In the genomic region with DNA sequence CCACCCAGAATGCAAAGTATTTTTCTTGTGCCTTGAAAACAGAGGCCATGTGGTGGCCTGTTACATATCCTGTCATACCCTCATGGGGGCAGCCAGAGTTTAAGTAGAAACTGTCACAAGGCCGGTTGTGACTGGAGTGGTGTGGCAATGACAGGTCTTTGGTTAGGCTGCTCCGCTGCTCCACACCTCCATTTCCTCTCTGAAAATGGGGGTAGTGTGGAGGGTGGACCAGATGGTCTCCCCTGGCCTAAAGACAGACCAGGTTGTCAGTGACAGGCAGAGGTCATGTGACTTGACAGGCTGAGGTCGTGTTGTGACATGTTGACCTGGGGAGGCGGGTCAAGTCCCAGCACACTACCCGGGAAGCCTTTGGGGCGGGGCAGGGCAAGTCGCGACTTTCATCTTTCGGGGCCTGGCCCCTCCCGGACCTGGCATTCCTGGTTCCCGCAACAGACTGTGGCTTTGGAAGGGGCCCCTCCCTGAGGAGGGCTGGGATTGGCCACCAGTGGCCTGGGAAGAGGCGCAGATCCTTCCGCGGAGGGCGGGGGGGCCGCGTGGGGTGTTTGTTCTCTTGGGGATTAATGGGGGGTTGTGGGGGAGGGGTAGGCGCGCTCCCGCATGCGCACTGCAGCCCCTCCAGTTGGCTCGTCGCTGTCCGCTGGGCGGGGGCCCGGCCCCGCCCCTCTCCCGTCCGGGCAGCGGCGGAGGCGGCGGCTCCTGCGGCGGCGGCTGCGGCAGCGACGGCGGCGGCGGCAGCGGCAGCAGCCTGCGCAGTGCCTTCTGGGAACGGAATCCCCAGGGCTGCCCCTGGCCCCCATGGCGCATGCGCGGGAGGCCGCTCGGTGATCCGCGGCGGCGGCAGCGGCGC, we compare ENCODE assay signal across 8 cellular contexts. TPM values are rescaled to one million over a fixed set of nuclear protein-coding genes. Genes with fewer than 3 reads are reported as not detected.
A peak's percentile ranks its signal among the peaks of the same experiment; 100 is the strongest.
DNase-seq lines count a peak whose midpoint lies in the region; ATAC-seq and TF ChIP-seq lines count a peak whose summit lies in the region.

A gene with protein sequence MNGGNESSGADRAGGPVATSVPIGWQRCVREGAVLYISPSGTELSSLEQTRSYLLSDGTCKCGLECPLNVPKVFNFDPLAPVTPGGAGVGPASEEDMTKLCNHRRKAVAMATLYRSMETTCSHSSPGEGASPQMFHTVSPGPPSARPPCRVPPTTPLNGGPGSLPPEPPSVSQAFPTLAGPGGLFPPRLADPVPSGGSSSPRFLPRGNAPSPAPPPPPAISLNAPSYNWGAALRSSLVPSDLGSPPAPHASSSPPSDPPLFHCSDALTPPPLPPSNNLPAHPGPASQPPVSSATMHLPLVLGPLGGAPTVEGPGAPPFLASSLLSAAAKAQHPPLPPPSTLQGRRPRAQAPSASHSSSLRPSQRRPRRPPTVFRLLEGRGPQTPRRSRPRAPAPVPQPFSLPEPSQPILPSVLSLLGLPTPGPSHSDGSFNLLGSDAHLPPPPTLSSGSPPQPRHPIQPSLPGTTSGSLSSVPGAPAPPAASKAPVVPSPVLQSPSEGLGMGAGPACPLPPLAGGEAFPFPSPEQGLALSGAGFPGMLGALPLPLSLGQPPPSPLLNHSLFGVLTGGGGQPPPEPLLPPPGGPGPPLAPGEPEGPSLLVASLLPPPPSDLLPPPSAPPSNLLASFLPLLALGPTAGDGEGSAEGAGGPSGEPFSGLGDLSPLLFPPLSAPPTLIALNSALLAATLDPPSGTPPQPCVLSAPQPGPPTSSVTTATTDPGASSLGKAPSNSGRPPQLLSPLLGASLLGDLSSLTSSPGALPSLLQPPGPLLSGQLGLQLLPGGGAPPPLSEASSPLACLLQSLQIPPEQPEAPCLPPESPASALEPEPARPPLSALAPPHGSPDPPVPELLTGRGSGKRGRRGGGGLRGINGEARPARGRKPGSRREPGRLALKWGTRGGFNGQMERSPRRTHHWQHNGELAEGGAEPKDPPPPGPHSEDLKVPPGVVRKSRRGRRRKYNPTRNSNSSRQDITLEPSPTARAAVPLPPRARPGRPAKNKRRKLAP (plus strand): TSS at position 806 of the 868 bp plus-strand sequence. CDS start 1,480 bp downstream, outside the sequence.

- no peaks in the 10 kb centered on the region for H3K27me3 ChIP-seq in NT2/D1 (ENCODE audit: insufficient read depth, insufficient read length)
- no peaks in the 10 kb centered on the region for H3K27me3 ChIP-seq in endocrine pancreas (ENCODE audit: control insufficient read depth, insufficient read depth, low read length)

- peak within 1 kb of the TSS; percentile 98 for H3K9ac ChIP-seq in NT2/D1 (ENCODE audit: insufficient read length, low read depth)
- peak within 1 kb of the TSS; percentile 93 for H3K9ac ChIP-seq in endocrine pancreas (ENCODE audit: control insufficient read depth, insufficient read depth, low read length)

- CTCF ChIA-PET in activated CD8-positive, alpha-beta memory T cell treated with anti-CD3 and anti-CD28 coated beads, Interleukin-2, amount 10 ng/mL, durations not matched to agents 7 days and 5 days (lab: Charles Lee), result no interaction called here

- H3K4me1 Mint-ChIP-seq in activated CD8-positive, alpha-beta memory T cell treated with anti-CD3 and anti-CD28 coated beads, Interleukin-2, amount 10 ng/mL, durations not matched to agents 7 days and 5 days, result peaks cover 50% of the 10 kb centered on the region
- peaks cover 50% of the 10 kb centered on the region for H3K4me1 Mint-ChIP-seq in mesothelial cell of epicardium

- no peaks in the 10 kb centered on the region for H3K27me3 Mint-ChIP-seq in activated CD8-positive, alpha-beta memory T cell treated with anti-CD3 and anti-CD28 coated beads, Interleukin-2, amount 10 ng/mL, durations not matched to agents 7 days and 5 days
- H3K27me3 Mint-ChIP-seq in mesothelial cell of epicardium (ENCODE audit: low read depth), result no peaks in the 10 kb centered on the region

- DNase-seq in COLO829 (ENCODE audit: low spot score), result peak; percentile 90
- DNase-seq in HT-29 (ENCODE audit: low spot score), result peak; percentile 89
- peak; percentile 73 for DNase-seq in NT2/D1 (ENCODE audit: low read depth, low spot score)
- peak; percentile 94 for DNase-seq in activated CD8-positive, alpha-beta memory T cell treated with anti-CD3 and anti-CD28 coated beads, Interleukin-2, amount 10 ng/mL, durations not matched to agents 7 days and 5 days
- DNase-seq in mesothelial cell of epicardium (ENCODE audit: low spot score in 2 of 2, unreplicated experiment in 2 of 2), result peak; percentile 89 to 94
- DNase-seq in stimulated activated CD8-positive, alpha-beta memory T cell treated with anti-CD3 and anti-CD28 coated beads, Interleukin-15, amount 100 ng/mL, for 48 hours (ENCODE audit: low read depth in 2 of 2), result peak; percentile 87 to 88

- no peaks in the 10 kb centered on the region for H3K9me3 Mint-ChIP-seq in activated CD8-positive, alpha-beta memory T cell treated with anti-CD3 and anti-CD28 coated beads, Interleukin-2, amount 10 ng/mL, durations not matched to agents 7 days and 5 days (ENCODE audit: low read depth)
- H3K9me3 Mint-ChIP-seq in mesothelial cell of epicardium, result no peaks in the 10 kb centered on the region

- H3K27ac Mint-ChIP-seq in activated CD8-positive, alpha-beta memory T cell treated with anti-CD3 and anti-CD28 coated beads, Interleukin-2, amount 10 ng/mL, durations not matched to agents 7 days and 5 days, result peak within 1 kb of the TSS; percentile 100
- peak within 1 kb of the TSS; percentile 99 for H3K27ac Mint-ChIP-seq in mesothelial cell of epicardium

- peaks cover 31% of the 10 kb centered on the region for H3K36me3 Mint-ChIP-seq in activated CD8-positive, alpha-beta memory T cell treated with anti-CD3 and anti-CD28 coated beads, Interleukin-2, amount 10 ng/mL, durations not matched to agents 7 days and 5 days
- H3K36me3 Mint-ChIP-seq in mesothelial cell of epicardium, result peaks cover 6% of the 10 kb centered on the region

- ATAC-seq in GM21360 (IDR thresholded peaks at IDR 0.05; ENCODE audit: unreplicated experiment), result peak; percentile 28
- ATAC-seq in activated CD8-positive, alpha-beta memory T cell treated with anti-CD3 and anti-CD28 coated beads, Interleukin-2, amount 10 ng/mL, durations not matched to agents 7 days and 5 days, result peak; percentile 50

- no peak for TF ChIP-seq CTCF in mesothelial cell of epicardium (IDR thresholded peaks at IDR 0.05; ENCODE audit: unreplicated experiment)

- H3K4me3 ChIP-seq in NT2/D1 (ENCODE audit: insufficient read length, low read depth) (peak within 1 kb of the TSS; percentile 84), endocrine pancreas (ENCODE audit: control insufficient read depth, insufficient read depth, low read length) (peak within 1 kb of the TSS; percentile 77)

- H3K4me1 ChIP-seq in NT2/D1 (ENCODE audit: insufficient read depth, insufficient read length) (peaks cover 13% of the 10 kb centered on the region), endocrine pancreas (ENCODE audit: control insufficient read depth, insufficient read depth, low read length) (no peaks in the 10 kb centered on the region)

- H3K9me3 ChIP-seq in NT2/D1 (ENCODE audit: insufficient read depth, low read length) (no peaks in the 10 kb centered on the region), endocrine pancreas (ENCODE audit: control insufficient read depth, low read length) (no peaks in the 10 kb centered on the region)

- peak within 1 kb of the TSS; percentile 92 for H3K4me3 Mint-ChIP-seq in activated CD8-positive, alpha-beta memory T cell treated with anti-CD3 and anti-CD28 coated beads, Interleukin-2, amount 10 ng/mL, durations not matched to agents 7 days and 5 days
- peak within 1 kb of the TSS; percentile 96 for H3K4me3 Mint-ChIP-seq in mesothelial cell of epicardium

- H3K36me3 ChIP-seq in NT2/D1 (ENCODE audit: insufficient read depth, insufficient read length, low read length) (peaks cover 58% of the 10 kb centered on the region), endocrine pancreas (ENCODE audit: control insufficient read depth, insufficient read depth, low read length) (no peaks in the 10 kb centered on the region)

RNA-seq across cellular contexts. Expression of the gene that starts here (rescaled TPM):
- total RNA-seq in HT-29 (2014; rRNA removed; shearing (Covaris generic)), result 18.0 and 23.0 TPM in 2 replicates
- total RNA-seq in activated CD8-positive, alpha-beta memory T cell treated with anti-CD3 and anti-CD28 coated beads, Interleukin-2, amount 10 ng/mL, durations not matched to agents 7 days and 5 days, result 10 to 100 TPM; 80.9 to 85.4 TPM
- 113 to 121 TPM (median 118 TPM) in 3 replicates for total RNA-seq in mesothelial cell of epicardium

Comparison
In these comparisons a context has a peak if more than half of its experiments do, and no peak if none do; other contexts are left out.
1. Peak in every context shown above with its lines: DNase-seq, ATAC-seq and H3K4me3 ChIP-seq.